ENCODE assay signal across 8 cellular contexts in the genomic region with DNA sequence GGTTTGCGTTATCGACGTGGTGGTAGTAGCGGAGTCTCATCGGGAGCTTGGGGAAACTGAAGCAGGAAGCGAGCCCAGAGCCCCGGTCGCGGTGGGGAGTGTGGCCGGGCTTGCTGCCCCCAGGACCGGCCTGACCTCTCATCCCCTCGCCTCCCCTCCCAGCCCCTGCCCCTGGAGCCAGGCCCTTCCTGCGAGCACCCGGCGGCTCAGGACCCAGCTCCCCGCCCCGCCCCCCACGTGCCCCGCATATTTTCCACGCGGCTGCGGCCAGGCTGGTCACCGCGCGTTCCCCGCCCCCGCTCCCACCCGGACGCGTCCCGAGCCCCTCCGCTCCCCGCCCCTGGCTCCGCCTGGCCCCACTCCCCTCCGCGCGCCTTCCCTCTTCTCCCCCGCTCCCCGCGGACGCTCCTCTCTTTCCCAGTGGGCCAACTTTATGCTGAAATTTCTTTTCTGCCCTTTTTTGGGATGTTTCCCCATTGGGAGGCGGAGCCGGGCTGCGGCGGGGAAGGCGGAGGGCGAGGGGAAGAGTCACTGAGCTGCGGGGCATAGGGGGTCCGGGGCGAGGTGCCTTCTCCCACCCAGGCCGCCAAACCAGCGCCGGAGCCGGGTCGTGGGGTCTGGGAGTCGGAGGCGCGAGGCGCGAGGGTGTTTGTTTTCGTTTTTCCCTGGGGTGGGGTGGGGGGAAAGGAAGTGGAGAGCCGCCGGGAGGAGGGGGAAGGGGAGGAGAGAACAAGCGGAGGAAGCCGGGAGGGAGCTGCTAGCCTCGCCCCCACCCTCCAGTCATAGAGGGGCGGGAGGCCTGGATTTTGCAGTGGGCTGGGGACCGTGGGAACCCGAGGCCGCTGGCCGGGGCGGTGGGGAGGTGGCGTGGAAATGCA. TPM values are rescaled to one million over a fixed set of nuclear protein-coding genes. Genes with fewer than 3 reads are reported as not detected.
DNase-seq lines count a peak whose midpoint lies in the region; ATAC-seq and TF ChIP-seq lines count a peak whose summit lies in the region.

No MANE protein-coding gene starts in this region.

- WGBS in iPS DF 6.9 (ENCODE audit: insufficient coverage, insufficient read length), result no CpG with 5 or more reads among the region's 73 CpGs

- DNase-seq in CD8-positive, alpha-beta T cell, result peak in 5 of 7 experiments; percentile 5 to 62 (median 30)
- peak; percentile 61 for DNase-seq in HT1080 (ENCODE audit: low read depth)
- DNase-seq in T47D (ENCODE audit: low read depth in 1 of 2, low spot score in 1 of 2), result peak; percentile 26 to 54
- no peak for DNase-seq in iPS DF 6.9 (ENCODE audit: low read depth, low spot score)
- DNase-seq in retina, result peak; percentile 44
- DNase-seq in NCI-H1436 treated with DMSO at 0.1 percent for 48 hours (lab: John Stamatoyannopoulos, UW), result no peak

- POLR2A ChIA-PET in CD8-positive, alpha-beta T cell (lab: Charles Lee), result interaction anchor here (0.5 to 2.3 kb wide), 15 partner anchors 11 to 347 kb away, joined by 3 to 8 read pairs (median 4); partner anchors contain the start of genes ARHGEF39, CCDC107, CREB3 and RMRP

- H3K9me3 Mint-ChIP-seq in CD8-positive, alpha-beta T cell, result no peaks in the 10 kb centered on the region
- H3K9me3 Mint-ChIP-seq in T-helper 1 cell treated with Interleukin-12 subunit alpha and Interleukin-12 subunit beta and Interleukin-4 antibody, amounts not matched to agents 30 μg/mL and 1 μg/mL, for 36 hours, result no peaks in the 10 kb centered on the region

- H3K36me3 ChIP-seq in CD8-positive, alpha-beta T cell (ENCODE audit: insufficient read depth, low read length), result no peaks in the 10 kb centered on the region
- peaks cover 9% of the 10 kb centered on the region; the same call in 1 of the 2 replicates for H3K36me3 ChIP-seq in iPS DF 6.9 (ENCODE audit: control insufficient read depth, insufficient read depth, low read length)

- H3K4me3 ChIP-seq in CD8-positive, alpha-beta T cell (ENCODE audit: low read depth, low read length), result peak overlapping the region; percentile 62
- H3K4me3 ChIP-seq in iPS DF 6.9 (ENCODE audit: low read length), result peak overlapping the region; percentile 61

- peaks cover 9% of the 10 kb centered on the region for H3K4me1 ChIP-seq in CD8-positive, alpha-beta T cell (ENCODE audit: insufficient read depth, low read length)
- H3K4me1 ChIP-seq in iPS DF 6.9 (ENCODE audit: control insufficient read depth, insufficient read depth, low read length), result peaks cover 2% of the 10 kb centered on the region; the same call in 1 of the 2 replicates

- H3K9me3 ChIP-seq in CD8-positive, alpha-beta T cell (ENCODE audit: low read length), result no peaks in the 10 kb centered on the region
- no peaks in the 10 kb centered on the region for H3K9me3 ChIP-seq in iPS DF 6.9 (ENCODE audit: control insufficient read depth, insufficient read depth, low read length)

- in situ Hi-C loops in T47D (cut with HindIII; ENCODE audit: low pct_unique_long_range_greater_than_20kb, low sequenced_read_pairs), result no loop called here

- TF ChIP-seq CTCF in CD8-positive, alpha-beta T cell (IDR thresholded peaks at IDR 0.05), result no peak

- ATAC-seq in CD8-positive, alpha-beta T cell, result peak; percentile 64
- no peak for ATAC-seq in GM18498 (IDR thresholded peaks at IDR 0.05; ENCODE audit: unreplicated experiment)

- H3K27me3 Mint-ChIP-seq in CD8-positive, alpha-beta T cell (ENCODE audit: low read depth), result no peaks in the 10 kb centered on the region
- H3K27me3 Mint-ChIP-seq in T-helper 1 cell treated with Interleukin-12 subunit alpha and Interleukin-12 subunit beta and Interleukin-4 antibody, amounts not matched to agents 30 μg/mL and 1 μg/mL, for 36 hours (ENCODE audit: low read depth), result no peaks in the 10 kb centered on the region

- peaks cover 13% of the 10 kb centered on the region for H3K4me1 Mint-ChIP-seq in CD8-positive, alpha-beta T cell (ENCODE audit: low read depth)
- H3K4me1 Mint-ChIP-seq in T-helper 1 cell treated with Interleukin-12 subunit alpha and Interleukin-12 subunit beta and Interleukin-4 antibody, amounts not matched to agents 30 μg/mL and 1 μg/mL, for 36 hours (ENCODE audit: low read depth), result peaks cover 16% of the 10 kb centered on the region

- CTCF ChIA-PET in CD8-positive, alpha-beta T cell (lab: Charles Lee), result interaction anchor here (1.0 to 14.5 kb wide), 9 partner anchors 10 to 99 kb away, joined by 3 to 193 read pairs (median 5); partner anchors contain the start of genes ARHGEF39, CCDC107, CD72 and RMRP

- H3K27me3 ChIP-seq in CD8-positive, alpha-beta T cell (ENCODE audit: insufficient read depth, low read length), result no peaks in the 10 kb centered on the region
- H3K27me3 ChIP-seq in iPS DF 6.9 (ENCODE audit: control insufficient read depth, insufficient read depth, low read length), result no peaks in the 10 kb centered on the region

- H3K27ac Mint-ChIP-seq in CD8-positive, alpha-beta T cell, result peak overlapping the region; percentile 49
- H3K27ac Mint-ChIP-seq in T-helper 1 cell treated with Interleukin-12 subunit alpha and Interleukin-12 subunit beta and Interleukin-4 antibody, amounts not matched to agents 30 μg/mL and 1 μg/mL, for 36 hours, result peak overlapping the region; percentile 41

- peaks cover 2% of the 10 kb centered on the region for H3K36me3 Mint-ChIP-seq in CD8-positive, alpha-beta T cell
- H3K36me3 Mint-ChIP-seq in T-helper 1 cell treated with Interleukin-12 subunit alpha and Interleukin-12 subunit beta and Interleukin-4 antibody, amounts not matched to agents 30 μg/mL and 1 μg/mL, for 36 hours (ENCODE audit: low read depth), result no peaks in the 10 kb centered on the region

- H3K4me3 Mint-ChIP-seq in CD8-positive, alpha-beta T cell, result peak overlapping the region; percentile 84
- H3K4me3 Mint-ChIP-seq in T-helper 1 cell treated with Interleukin-12 subunit alpha and Interleukin-12 subunit beta and Interleukin-4 antibody, amounts not matched to agents 30 μg/mL and 1 μg/mL, for 36 hours, result peak overlapping the region; percentile 79

- intact Hi-C loops in CD8-positive, alpha-beta T cell (cut with DNase I, micrococcal nuclease), result no loop called here

- no peak overlapping the region for H3K27ac ChIP-seq in CD8-positive, alpha-beta T cell (ENCODE audit: low read depth, low read length)
- no peak overlapping the region for H3K27ac ChIP-seq in iPS DF 6.9 (ENCODE audit: low read length)

RNA-seq across cellular contexts. Expression of gene TPM2, which starts 1.0 kb away (rescaled TPM):
- total RNA-seq in CD8-positive, alpha-beta T cell, result 10 to 100 TPM; 41.5 to 44.7 TPM
- 405 and 411 TPM in 2 replicates for total RNA-seq in HT1080 (2014; rRNA removed; shearing (Covaris generic))
- 473 and 503 TPM in 2 replicates for polyA plus RNA-seq in HT1080 (2015; cell fraction: cytosol; rRNA removed)
- 490 and 510 TPM in 2 replicates for polyA plus RNA-seq in HT1080 (2015; cell fraction: nucleus; rRNA removed)

RNA-seq across cellular contexts. Expression of gene CA9, which starts 17.0 kb away (rescaled TPM):
- total RNA-seq in CD8-positive, alpha-beta T cell, result not detected
- 0.33 and 0.55 TPM in 2 replicates for total RNA-seq in HT1080 (2014; rRNA removed; shearing (Covaris generic))
- 64.9 and 70.8 TPM in 2 replicates for polyA plus RNA-seq in HT1080 (2015; cell fraction: cytosol; rRNA removed)
- polyA plus RNA-seq in HT1080 (2015; cell fraction: nucleus; rRNA removed), result 101 and 114 TPM in 2 replicates

RNA-seq across cellular contexts. Expression of gene ARHGEF39, which starts 25.7 kb away (rescaled TPM):
- under 1 TPM; 0.25 to 0.35 TPM for total RNA-seq in CD8-positive, alpha-beta T cell
- 5.3 and 8.9 TPM in 2 replicates for total RNA-seq in HT1080 (2014; rRNA removed; shearing (Covaris generic))
- 8.4 and 10.1 TPM in 2 replicates for polyA plus RNA-seq in HT1080 (2015; cell fraction: cytosol; rRNA removed)
- polyA plus RNA-seq in HT1080 (2015; cell fraction: nucleus; rRNA removed), result 26.8 and 31.7 TPM in 2 replicates

RNA-seq across cellular contexts. Expression of gene CCDC107, which starts 32.6 kb away (rescaled TPM):
- 1 to 10 TPM; 7.4 to 9.1 TPM for total RNA-seq in CD8-positive, alpha-beta T cell
- 9.2 and 9.3 TPM in 2 replicates for total RNA-seq in HT1080 (2014; rRNA removed; shearing (Covaris generic))
- 4.2 and 6.2 TPM in 2 replicates for polyA plus RNA-seq in HT1080 (2015; cell fraction: cytosol; rRNA removed)
- polyA plus RNA-seq in HT1080 (2015; cell fraction: nucleus; rRNA removed), result 3.5 and 3.7 TPM in 2 replicates

RNA-seq across cellular contexts. Expression of gene RMRP, which starts 32.9 kb away (rescaled TPM):
- total RNA-seq in CD8-positive, alpha-beta T cell, result over 10,000 TPM; 22,073 to 26,359 TPM
- total RNA-seq in HT1080 (2014; rRNA removed; shearing (Covaris generic)), result 6,816 and 22,210 TPM in 2 replicates
- not detected in 2 replicates for polyA plus RNA-seq in HT1080 (2015; cell fraction: cytosol; rRNA removed)
- not detected in 2 replicates for polyA plus RNA-seq in HT1080 (2015; cell fraction: nucleus; rRNA removed)

Comparison
In these comparisons a context has a peak if more than half of its experiments do, and no peak if none do; other contexts are left out.
1. DNase-seq: peak in CD8-positive, alpha-beta T cell (5 of 7), HT1080 (single experiment), T47D (2 of 2) and retina (single experiment); none in iPS DF 6.9 (single experiment) and NCI-H1436 treated with DMSO at 0.1 percent for 48 hours (single experiment).